Comparison of ENCODE assay signal across 15 cellular contexts in the genomic region with DNA sequence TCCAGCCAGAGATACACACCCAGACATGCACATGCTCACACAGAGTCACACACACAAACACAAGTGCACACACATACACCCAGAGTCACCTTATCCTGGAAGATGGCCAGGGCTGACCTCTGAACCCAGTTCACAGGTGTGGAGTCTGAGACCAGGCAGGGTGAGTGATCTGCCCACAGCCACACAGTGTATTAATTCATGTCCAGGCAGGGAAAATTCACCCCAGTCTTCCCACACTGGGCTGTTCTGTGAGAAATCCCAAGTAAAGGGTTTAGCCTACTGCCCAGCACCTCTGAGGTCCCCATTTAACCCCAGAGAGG. TPM values are rescaled to one million over a fixed set of nuclear protein-coding genes. Genes with fewer than 3 reads are reported as not detected.
DNase-seq lines count a peak whose midpoint lies in the region; ATAC-seq and TF ChIP-seq lines count a peak whose summit lies in the region.
"Had no signal": no experiment of that assay in that cellular context is flagged by ENCODE, and none has a peak within 500 bp of the region (broad histone marks: within the 10 kb centered on the region; RNA-seq: fewer than 3 reads in every experiment).

No MANE protein-coding gene starts in this region.

- H3K27ac Mint-ChIP-seq in T-helper 1 cell treated with Interleukin-12 subunit alpha and Interleukin-12 subunit beta and Interleukin-4 antibody, amounts not matched to agents 30 μg/mL and 1 μg/mL, for 36 hours: peak overlapping the region; percentile 43
- peak overlapping the region; percentile 51 to 69 for H3K27ac Mint-ChIP-seq in natural killer cell treated with Interleukin-12 subunit alpha and Interleukin-12 subunit beta and Interleukin-15 and Interleukin-18, amount 100 ng/mL, for 72 hours
- H3K27ac Mint-ChIP-seq: mesothelial cell of epicardium had no signal

- H3K27me3 ChIP-seq in Karpas-422 (ENCODE audit: low read length): no peaks in the 10 kb centered on the region
- H3K27me3 ChIP-seq in mammary epithelial cell (ENCODE audit: insufficient read depth, low read length): no peaks in the 10 kb centered on the region

- CTCF ChIA-PET in mammary epithelial cell (lab: Charles Lee; ENCODE audit: low non-redundant PET): no interaction called here

- DNase-seq in T-helper 1 cell (no peak), Karpas-422 (no peak), mammary epithelial cell (peak; percentile 32), hippocampal formation (lab: John Stamatoyannopoulos, UW) (no peak), germinal center (ENCODE audit: low spot score) (no peak)
- no peak for DNase-seq in natural killer cell treated with Interleukin-12 subunit alpha and Interleukin-12 subunit beta and Interleukin-15 and Interleukin-18, amount 100 ng/mL, for 72 hours (ENCODE audit: low spot score)
- DNase-seq: DMS153, KG1, NCI-H187 treated with DMSO at 0.1 percent for 48 hours, SW 1271 had no signal

- no TSS peak for BruUV-seq in mammary epithelial cell (replicated peaks; lab: Mats Ljungman, UMichigan)

- peaks cover 11% of the 10 kb centered on the region for H3K36me3 Mint-ChIP-seq in T-helper 1 cell treated with Interleukin-12 subunit alpha and Interleukin-12 subunit beta and Interleukin-4 antibody, amounts not matched to agents 30 μg/mL and 1 μg/mL, for 36 hours (ENCODE audit: low read depth)
- no peaks in the 10 kb centered on the region for H3K36me3 Mint-ChIP-seq in natural killer cell treated with Interleukin-12 subunit alpha and Interleukin-12 subunit beta and Interleukin-15 and Interleukin-18, amount 100 ng/mL, for 72 hours
- H3K36me3 Mint-ChIP-seq: mesothelial cell of epicardium had no signal

- H3K27me3 Mint-ChIP-seq in T-helper 1 cell treated with Interleukin-12 subunit alpha and Interleukin-12 subunit beta and Interleukin-4 antibody, amounts not matched to agents 30 μg/mL and 1 μg/mL, for 36 hours (ENCODE audit: low read depth): no peaks in the 10 kb centered on the region
- H3K27me3 Mint-ChIP-seq in natural killer cell treated with Interleukin-12 subunit alpha and Interleukin-12 subunit beta and Interleukin-15 and Interleukin-18, amount 100 ng/mL, for 72 hours: no peaks in the 10 kb centered on the region

- intact Hi-C loops in mammary epithelial cell (cut with micrococcal nuclease): loop anchor here (5.0 kb wide), 1 partner anchor 167 kb away; no protein-coding TSS in a partner anchor

- peak overlapping the region; percentile 82 for H3K4me3 Mint-ChIP-seq in T-helper 1 cell treated with Interleukin-12 subunit alpha and Interleukin-12 subunit beta and Interleukin-4 antibody, amounts not matched to agents 30 μg/mL and 1 μg/mL, for 36 hours
- peak overlapping the region; percentile 66 for H3K4me3 Mint-ChIP-seq in natural killer cell treated with Interleukin-12 subunit alpha and Interleukin-12 subunit beta and Interleukin-15 and Interleukin-18, amount 100 ng/mL, for 72 hours
- H3K4me3 Mint-ChIP-seq: mesothelial cell of epicardium had no signal

- H3K9me3 ChIP-seq in Karpas-422 (ENCODE audit: low read length) (no peaks in the 10 kb centered on the region), mammary epithelial cell (replicated peaks; ENCODE audit: insufficient read depth, low read length) (no peaks in the 10 kb centered on the region)
- H3K9me3 ChIP-seq: tibial artery had no signal

- dilution Hi-C loops in mammary epithelial cell (cut with HindIII; ENCODE audit: low sequenced_read_pairs): no loop called here

- H3K4me1 Mint-ChIP-seq in T-helper 1 cell treated with Interleukin-12 subunit alpha and Interleukin-12 subunit beta and Interleukin-4 antibody, amounts not matched to agents 30 μg/mL and 1 μg/mL, for 36 hours (ENCODE audit: low read depth): peaks cover 38% of the 10 kb centered on the region
- peaks cover 55 to 63% of the 10 kb centered on the region in 2 donors for H3K4me1 Mint-ChIP-seq in natural killer cell treated with Interleukin-12 subunit alpha and Interleukin-12 subunit beta and Interleukin-15 and Interleukin-18, amount 100 ng/mL, for 72 hours (ENCODE audit: low read depth in 2 of 2)
- H3K4me1 Mint-ChIP-seq: mesothelial cell of epicardium had no signal

- H3K9me3 Mint-ChIP-seq in T-helper 1 cell treated with Interleukin-12 subunit alpha and Interleukin-12 subunit beta and Interleukin-4 antibody, amounts not matched to agents 30 μg/mL and 1 μg/mL, for 36 hours: no peaks in the 10 kb centered on the region
- H3K9me3 Mint-ChIP-seq in natural killer cell treated with Interleukin-12 subunit alpha and Interleukin-12 subunit beta and Interleukin-15 and Interleukin-18, amount 100 ng/mL, for 72 hours: no peaks in the 10 kb centered on the region
- H3K9me3 Mint-ChIP-seq: mesothelial cell of epicardium had no signal

- no peaks in the 10 kb centered on the region for H4K20me1 ChIP-seq in Karpas-422 (ENCODE audit: insufficient read depth, low read depth, low read length)
- H4K20me1 ChIP-seq in mammary epithelial cell (ENCODE audit: insufficient read depth, low read length): no peaks in the 10 kb centered on the region

- H3K4me3 ChIP-seq in Karpas-422 (ENCODE audit: low read length) (peak overlapping the region; percentile 78), mammary epithelial cell (replicated peaks in 1 of 3; ENCODE audit: insufficient read depth in 1 of 3, low read depth in 2 of 3, low read length in 3 of 3) (no peak overlapping the region)
- H3K4me3 ChIP-seq: tibial artery had no signal

- in situ Hi-C loops in mammary epithelial cell (cut with MboI; ENCODE audit: low sequenced_read_pairs in 2 of 2): no loop called here

- H3K9me2 ChIP-seq in Karpas-422 (replicated peaks; ENCODE audit: insufficient read depth, low read length): no peaks in the 10 kb centered on the region

- no peak for TF ChIP-seq CTCF in mammary epithelial cell (conservative IDR thresholded peaks at IDR 0.05 in 1 of 2, IDR thresholded peaks at IDR 0.05 in 1 of 2; ENCODE audit: extremely low read depth in 1 of 2, insufficient read depth in 1 of 2, low read depth in 1 of 2, low read length in 2 of 2)

- H3K27ac ChIP-seq in Karpas-422 (ENCODE audit: low read length): peak overlapping the region; percentile 100
- H3K27ac ChIP-seq in mammary epithelial cell (ENCODE audit: insufficient read depth, low read depth, low read length): peak overlapping the region; percentile 31
- H3K27ac ChIP-seq: 22Rv1, tibial artery had no signal

- H3K4me2 ChIP-seq in Karpas-422 (ENCODE audit: low read depth, low read length, poor library complexity, severe bottlenecking) (peak overlapping the region; percentile 90), mammary epithelial cell (ENCODE audit: insufficient read depth, low read depth, low read length) (peak overlapping the region; percentile 29)

- ATAC-seq in natural killer cell treated with Interleukin-12 subunit alpha and Interleukin-12 subunit beta and Interleukin-15 and Interleukin-18, amount 100 ng/mL, for 72 hours: no peak
- ATAC-seq in GM18511 (IDR thresholded peaks at IDR 0.05; ENCODE audit: unreplicated experiment): no peak

- H3K36me3 ChIP-seq in Karpas-422 (ENCODE audit: insufficient read depth, low read length) (peaks cover 35% of the 10 kb centered on the region), mammary epithelial cell (ENCODE audit: insufficient read depth, low read length) (no peaks in the 10 kb centered on the region)
- H3K36me3 ChIP-seq: tibial artery had no signal

- H3K4me1 ChIP-seq in Karpas-422 (ENCODE audit: low read length) (peaks cover 76% of the 10 kb centered on the region), mammary epithelial cell (ENCODE audit: insufficient read depth, low read length) (peaks cover 33% of the 10 kb centered on the region)

- peaks cover 65% of the 10 kb centered on the region for H3K79me2 ChIP-seq in Karpas-422 (ENCODE audit: low read length)
- no peaks in the 10 kb centered on the region for H3K79me2 ChIP-seq in mammary epithelial cell (ENCODE audit: insufficient read depth, low read length)

- H3K9ac ChIP-seq in Karpas-422 (ENCODE audit: low read length): peak overlapping the region; percentile 96
- H3K9ac ChIP-seq in mammary epithelial cell (ENCODE audit: insufficient read depth, low read length): no peak overlapping the region

- H2AFZ ChIP-seq in Karpas-422 (ENCODE audit: low read length): no peak overlapping the region
- peak overlapping the region; percentile 1 for H2AFZ ChIP-seq in mammary epithelial cell (ENCODE audit: low read depth, low read length)

RNA-seq across cellular contexts. Expression of gene POU2F2, which starts 2.0 kb away (rescaled TPM):
- total RNA-seq in Karpas-422 (2014; rRNA removed; shearing (Covaris generic); ENCODE audit: low replicate concordance): 61.9 and 69.4 TPM in 2 replicates
- 10 to 100 TPM in 1 of 2 donors, under 1 TPM in 1; 0.83 to 12.5 TPM for total RNA-seq in mammary epithelial cell
- polyA plus RNA-seq in mammary epithelial cell: 1.3 TPM
- not detected for polyA minus RNA-seq in mammary epithelial cell
- 10 to 100 TPM; 21.6 to 30.5 TPM for total RNA-seq in natural killer cell treated with Interleukin-12 subunit alpha and Interleukin-12 subunit beta and Interleukin-15 and Interleukin-18, amount 100 ng/mL, for 72 hours

RNA-seq across cellular contexts. Expression of gene ZNF574, which starts 54.2 kb away (rescaled TPM):
- 15.1 and 23.5 TPM in 2 replicates for total RNA-seq in Karpas-422 (2014; rRNA removed; shearing (Covaris generic); ENCODE audit: low replicate concordance)
- 10 to 100 TPM; 16.8 to 19.7 TPM for total RNA-seq in mammary epithelial cell
- polyA plus RNA-seq in mammary epithelial cell: 16.6 TPM
- 20.6 TPM for polyA minus RNA-seq in mammary epithelial cell
- 10 to 100 TPM; 14.2 to 16.1 TPM for total RNA-seq in natural killer cell treated with Interleukin-12 subunit alpha and Interleukin-12 subunit beta and Interleukin-15 and Interleukin-18, amount 100 ng/mL, for 72 hours
